ENCODE assay signal across 8 cellular contexts in genomic region chr6:150600302-150601017, GRCh38. TPM values are rescaled to one million over a fixed set of nuclear protein-coding genes. Genes with fewer than 3 reads are reported as not detected.
DNase-seq lines count a peak whose midpoint lies in the region; TF ChIP-seq lines count a peak whose summit lies in the region.

No MANE protein-coding gene starts in this region.

- CTCF ChIA-PET in RWPE1 (lab: Yijun Ruan, JAX), result interaction anchor here (0.6 to 1.5 kb wide), 6 partner anchors 38 to 520 kb away, joined by 3 to 12 read pairs (median 3); no protein-coding TSS in a partner anchor
- CTCF ChIA-PET in activated naive CD4-positive, alpha-beta T cell treated with anti-CD3 and anti-CD28 coated beads for 36 hours (lab: Charles Lee), result interaction anchor here (1.0 to 3.9 kb wide), 6 partner anchors 33 to 387 kb away, joined by 3 to 29 read pairs (median 4); no protein-coding TSS in a partner anchor

- no peak for TF ChIP-seq CTCF in GM20000 (IDR thresholded peaks at IDR 0.05; ENCODE audit: extremely low read depth, missing control alignments)
- TF ChIP-seq CTCF in RWPE1 (conservative IDR thresholded peaks at IDR 0.05; ENCODE audit: low read depth), result peak; percentile 36
- peak; percentile 49 for TF ChIP-seq CTCF in osteocyte (IDR thresholded peaks at IDR 0.05)
- peak; percentile 76 for TF ChIP-seq CTCF in type B pancreatic cell (conservative IDR thresholded peaks at IDR 0.05)

- H3K9me3 Mint-ChIP-seq in activated naive CD4-positive, alpha-beta T cell treated with anti-CD3 and anti-CD28 coated beads for 36 hours, result no peaks in the 10 kb centered on the region
- H3K9me3 Mint-ChIP-seq in osteocyte (ENCODE audit: unreplicated experiment), result no peaks in the 10 kb centered on the region
- H3K9me3 Mint-ChIP-seq in type B pancreatic cell, result no peaks in the 10 kb centered on the region

- H3K27me3 Mint-ChIP-seq in activated naive CD4-positive, alpha-beta T cell treated with anti-CD3 and anti-CD28 coated beads for 36 hours (ENCODE audit: low read depth), result peaks cover 46% of the 10 kb centered on the region
- peaks cover 57% of the 10 kb centered on the region for H3K27me3 Mint-ChIP-seq in osteocyte (ENCODE audit: unreplicated experiment)
- H3K27me3 Mint-ChIP-seq in type B pancreatic cell, result peaks cover 42% of the 10 kb centered on the region

- POLR2A ChIA-PET in RWPE1 (lab: Yijun Ruan, JAX; ENCODE audit: low non-redundant PET), result no interaction called here

- H3K27ac Mint-ChIP-seq in activated naive CD4-positive, alpha-beta T cell treated with anti-CD3 and anti-CD28 coated beads for 36 hours, result peak overlapping the region; percentile 90
- H3K27ac Mint-ChIP-seq in osteocyte (ENCODE audit: unreplicated experiment), result peak overlapping the region; percentile 39
- H3K27ac Mint-ChIP-seq in type B pancreatic cell, result peak overlapping the region; percentile 87

- no peaks in the 10 kb centered on the region for H3K36me3 Mint-ChIP-seq in activated naive CD4-positive, alpha-beta T cell treated with anti-CD3 and anti-CD28 coated beads for 36 hours (ENCODE audit: low read depth)
- H3K36me3 Mint-ChIP-seq in osteocyte (ENCODE audit: unreplicated experiment), result no peaks in the 10 kb centered on the region
- H3K36me3 Mint-ChIP-seq in type B pancreatic cell, result no peaks in the 10 kb centered on the region

- intact Hi-C loops in activated naive CD4-positive, alpha-beta T cell treated with anti-CD3 and anti-CD28 coated beads for 36 hours (cut with micrococcal nuclease), result loop anchor here (1.0 kb wide), 1 partner anchor 23 kb away; no protein-coding TSS in a partner anchor

- H3K4me3 Mint-ChIP-seq in activated naive CD4-positive, alpha-beta T cell treated with anti-CD3 and anti-CD28 coated beads for 36 hours, result peak overlapping the region; percentile 84
- peak overlapping the region; percentile 79 for H3K4me3 Mint-ChIP-seq in osteocyte (ENCODE audit: unreplicated experiment)
- peak overlapping the region; percentile 98 for H3K4me3 Mint-ChIP-seq in type B pancreatic cell

- H3K4me1 Mint-ChIP-seq in activated naive CD4-positive, alpha-beta T cell treated with anti-CD3 and anti-CD28 coated beads for 36 hours (ENCODE audit: low read depth), result peaks cover 25% of the 10 kb centered on the region
- peaks cover 12% of the 10 kb centered on the region for H3K4me1 Mint-ChIP-seq in osteocyte (ENCODE audit: unreplicated experiment)
- peaks cover 52% of the 10 kb centered on the region for H3K4me1 Mint-ChIP-seq in type B pancreatic cell (ENCODE audit: unreplicated experiment)

- DNase-seq in D341Med (ENCODE audit: low spot score) (peak; percentile 80), GM20000 (ENCODE audit: low spot score) (peak; percentile 81), HS-5 (ENCODE audit: low read depth) (peak; percentile 54), RWPE1 (ENCODE audit: low spot score) (peak; percentile 86), globus pallidus (ENCODE audit: low spot score) (peak; percentile 43), osteocyte (ENCODE audit: extremely low spot score, unreplicated experiment) (no peak), type B pancreatic cell (ENCODE audit: extremely low spot score, unreplicated experiment) (peak; percentile 79)
- peak; percentile 87 for DNase-seq in activated naive CD4-positive, alpha-beta T cell treated with anti-CD3 and anti-CD28 coated beads for 36 hours

- no peak overlapping the region for H3K27ac ChIP-seq in RWPE1

RNA-seq across cellular contexts. Expression of gene PLEKHG1, which starts 0.8 kb away (rescaled TPM):
- total RNA-seq in activated naive CD4-positive, alpha-beta T cell treated with anti-CD3 and anti-CD28 coated beads for 36 hours, result 10 to 100 TPM; 10.8 to 11.1 TPM
- total RNA-seq in osteocyte, result 3.3 and 4.3 TPM in 2 replicates
- total RNA-seq in type B pancreatic cell (ENCODE audit: low replicate concordance), result 48.7 and 58.2 TPM in 2 replicates

Comparison
In these comparisons a context has a peak if more than half of its experiments do, and no peak if none do; other contexts are left out.
1. H3K27ac Mint-ChIP-seq: peak in every context shown above with its lines; median percentile 90 in activated naive CD4-positive, alpha-beta T cell treated with anti-CD3 and anti-CD28 coated beads for 36 hours; 87 in type B pancreatic cell; 39 in osteocyte.